In the genomic region with DNA sequence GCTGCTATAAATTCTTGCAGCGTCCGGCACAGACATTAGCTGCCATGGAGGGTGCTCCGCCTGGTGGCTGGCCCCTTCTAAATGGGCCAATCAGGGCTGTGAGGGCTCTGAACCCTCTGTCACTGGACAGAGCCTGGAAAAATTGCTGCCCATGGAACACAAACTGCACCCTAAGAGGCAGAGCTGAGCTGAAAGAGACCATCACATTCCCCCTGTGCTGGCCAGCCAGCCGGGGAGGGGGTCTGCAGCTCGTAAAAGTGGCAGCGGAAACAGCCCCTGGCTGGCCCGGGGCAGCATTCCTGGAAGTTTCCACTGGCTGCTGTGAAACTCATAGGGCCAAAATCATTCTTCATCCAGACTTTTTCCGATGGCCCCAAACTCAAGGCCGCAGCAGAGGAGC, we compare ENCODE assay signal across 18 cellular contexts. TPM values are rescaled to one million over a fixed set of nuclear protein-coding genes. Genes with fewer than 3 reads are reported as not detected.
DNase-seq lines count a peak whose midpoint lies in the region; ATAC-seq and TF ChIP-seq lines count a peak whose summit lies in the region.
"Had no signal": no experiment of that assay in that cellular context is flagged by ENCODE, and none has a peak within 500 bp of the region (broad histone marks: within the 10 kb centered on the region; RNA-seq: fewer than 3 reads in every experiment).

No MANE protein-coding gene starts in this region.

- 24% methylated on average over 4 of the region's 9 CpGs; no CpG with 5 or more reads in 1 of the 2 donors for WGBS in gastroesophageal sphincter (ENCODE audit: low coverage in 1 of 2), 2 donors

- no peak for TF ChIP-seq POLR2A in gastroesophageal sphincter (IDR thresholded peaks at IDR 0.05)

- H3K36me3 ChIP-seq in gastroesophageal sphincter (no peaks in the 10 kb centered on the region), muscle layer of colon (ENCODE audit: insufficient read depth, low read length) (no peaks in the 10 kb centered on the region), tibial artery (no peaks in the 10 kb centered on the region)

- intact Hi-C loops in tibial artery (cut with DNase I; ENCODE audit: low total_unique reads): no loop called here

- TF ChIP-seq CTCF in RWPE1 (conservative IDR thresholded peaks at IDR 0.05; ENCODE audit: low read depth): no peak
- TF ChIP-seq CTCF in gastroesophageal sphincter (IDR thresholded peaks at IDR 0.05): peak in 3 of 4 experiments; percentile 28 to 60 (median 45)
- peak; percentile 25 to 42 for TF ChIP-seq CTCF in tibial artery (IDR thresholded peaks at IDR 0.05)

- DNase-seq in RWPE1 (ENCODE audit: low spot score) (no peak), tibial artery (no peak), NCI-H1694 (lab: John Stamatoyannopoulos, UW) (no peak)
- DNase-seq in activated effector memory CD4-positive, alpha-beta T cell treated with anti-CD3 and anti-CD28 coated beads, Interleukin-2, amount 50 U/mL, for 16 hours: no peak
- DNase-seq: activated CD4-positive, alpha-beta memory T cell treated with anti-CD3 and anti-CD28 coated beads, Interleukin-2, amount 10 ng/mL, durations not matched to agents 7 days and 5 days; Calu3; GF-D8; immature natural killer cell; Kasumi-1; NCI-H1417 treated with DMSO at 0.1 percent for 48 hours; NK-92 treated with Interleukin-12 subunit alpha and Interleukin-12 subunit beta, amount 100 ng/mL, for 24 hours; stimulated activated CD4-positive, alpha-beta T cell treated with anti-CD3 and anti-CD28 coated beads, Interleukin-12 subunit alpha, Interleukin-12 subunit beta, amount 100 ng/mL, for 4 hours; stimulated activated naive CD4-positive, alpha-beta T cell; T-cell had no signal

- POLR2A ChIA-PET in RWPE1 (lab: Yijun Ruan, JAX; ENCODE audit: low non-redundant PET): no interaction called here

- ATAC-seq in gastroesophageal sphincter (peak; percentile 46), HG03457 (IDR thresholded peaks at IDR 0.05; ENCODE audit: unreplicated experiment) (no peak), HG03045 (IDR thresholded peaks at IDR 0.05; ENCODE audit: unreplicated experiment) (no peak)
- ATAC-seq: T-cell had no signal

- H3K9me3 ChIP-seq in gastroesophageal sphincter (no peaks in the 10 kb centered on the region), muscle layer of colon (ENCODE audit: low read length) (no peaks in the 10 kb centered on the region), tibial artery (no peaks in the 10 kb centered on the region)

- H3K9ac ChIP-seq in muscle layer of colon (ENCODE audit: low read length): no peak overlapping the region

- H3K4me1 ChIP-seq in gastroesophageal sphincter: peaks cover 0 to 16% (median 0%) of the 10 kb centered on the region in 3 donors
- H3K4me1 ChIP-seq in muscle layer of colon (ENCODE audit: insufficient read depth, low read length): peaks cover 16% of the 10 kb centered on the region
- H3K4me1 ChIP-seq in tibial artery: peaks cover 0 to 15% (median 12%) of the 10 kb centered on the region in 4 donors

- CTCF ChIA-PET in RWPE1 (lab: Yijun Ruan, JAX): no interaction called here

- H3K4me3 ChIP-seq in gastroesophageal sphincter (no peak overlapping the region), muscle layer of colon (ENCODE audit: low read depth in 1 of 2, low read length in 2 of 2) (no peak overlapping the region), tibial artery (no peak overlapping the region)

- H3K27me3 ChIP-seq in gastroesophageal sphincter: no peaks in the 10 kb centered on the region
- no peaks in the 10 kb centered on the region for H3K27me3 ChIP-seq in muscle layer of colon (ENCODE audit: control insufficient read depth in 1 of 2, insufficient read depth in 2 of 2, low read length in 2 of 2)
- H3K27me3 ChIP-seq in tibial artery: no peaks in the 10 kb centered on the region

- H3K27ac ChIP-seq in RWPE1 (peak overlapping the region; percentile 16; the same call in 1 of the 2 replicates), gastroesophageal sphincter (peak overlapping the region in 3 of 4 donors; percentile 51 to 66 (median 56)), muscle layer of colon (ENCODE audit: low read depth, low read length) (peak overlapping the region; percentile 24), tibial artery (peak overlapping the region; percentile 58 to 65)

- TF ChIP-seq EP300 in gastroesophageal sphincter (IDR thresholded peaks at IDR 0.05): no peak

RNA-seq across cellular contexts. Expression of a gene that starts 21.0 kb away (rescaled TPM):
- 10 to 100 TPM; 10.2 to 18.1 (median 14.7) TPM for total RNA-seq in gastroesophageal sphincter
